8 cellular contexts compared by ENCODE assay signal in the genomic region with DNA sequence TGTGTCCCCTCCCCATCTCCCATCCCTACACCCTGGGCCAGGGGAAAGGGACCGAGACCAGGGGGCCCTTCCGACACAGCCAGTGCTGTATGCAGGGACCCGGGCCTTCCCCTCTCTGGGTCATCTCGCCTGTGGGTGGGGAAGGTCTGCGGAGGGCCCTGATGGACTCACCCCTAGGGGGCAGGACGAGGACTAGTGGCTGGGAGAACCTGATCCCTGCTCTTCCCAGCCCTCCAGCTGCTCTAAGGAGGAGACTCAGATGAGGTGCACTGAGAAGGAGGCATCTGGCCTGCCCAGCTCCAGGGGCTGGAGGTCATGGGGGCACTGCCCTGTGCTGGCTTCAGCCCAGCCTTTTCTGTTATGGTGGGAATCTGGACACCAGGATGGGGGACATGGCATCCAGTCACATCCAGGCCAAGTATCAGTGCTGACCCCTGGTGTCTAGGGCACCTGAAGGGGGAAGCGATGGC. TPM values are rescaled to one million over a fixed set of nuclear protein-coding genes. Genes with fewer than 3 reads are reported as not detected.
DNase-seq lines count a peak whose midpoint lies in the region; ATAC-seq and TF ChIP-seq lines count a peak whose summit lies in the region.

No MANE protein-coding gene starts in this region.

- H2AFZ ChIP-seq in GM23248 = peak overlapping the region; percentile 85; the same call in 1 of the 2 replicates
- H2AFZ ChIP-seq in smooth muscle cell (ENCODE audit: low read depth) = no peak overlapping the region

- H3K9me3 ChIP-seq in GM23248 (ENCODE audit: low read depth) (no peaks in the 10 kb centered on the region), smooth muscle cell (replicated peaks; ENCODE audit: low read depth) (no peaks in the 10 kb centered on the region)

- peak; percentile 23 for TF ChIP-seq CTCF in activated CD8-positive, alpha-beta T cell treated with anti-CD3 and anti-CD28 coated beads for 36 hours (IDR thresholded peaks at IDR 0.05)
- TF ChIP-seq CTCF in smooth muscle cell (IDR thresholded peaks at IDR 0.05; ENCODE audit: borderline replicate concordance, insufficient read depth, poor library complexity, severe bottlenecking) = peak; percentile 61

- DNase-seq in GM23248 (peak; percentile 80), iPS DF 19.7 (ENCODE audit: low read depth, low spot score) (peak; percentile 35), smooth muscle cell (lab: John Stamatoyannopoulos, UW; ENCODE audit: unreplicated experiment) (no peak), pons (ENCODE audit: low spot score) (no peak), middle frontal gyrus (ENCODE audit: extremely low spot score, low spot score) (no peak)
- no peak for DNase-seq in activated CD8-positive, alpha-beta T cell treated with anti-CD3 and anti-CD28 coated beads for 36 hours
- no peak for DNase-seq in activated CD4-positive, alpha-beta memory T cell treated with anti-CD3 and anti-CD28 coated beads for 36 hours

- H3K4me1 ChIP-seq in GM23248 (ENCODE audit: insufficient read depth) (peaks cover 22% of the 10 kb centered on the region), smooth muscle cell (ENCODE audit: low read depth) (peaks cover 26% of the 10 kb centered on the region)

- H3K9me2 ChIP-seq in GM23248 (ENCODE audit: insufficient read depth) = no peaks in the 10 kb centered on the region

- in situ Hi-C loops in GM23248 (cut with MboI) = no loop called here

- H3K4me2 ChIP-seq in GM23248 (ENCODE audit: unreplicated experiment) (peak overlapping the region; percentile 91), smooth muscle cell (peak overlapping the region; percentile 91)

- H3K36me3 ChIP-seq in GM23248 (ENCODE audit: low read depth) (peaks cover 20% of the 10 kb centered on the region), smooth muscle cell (ENCODE audit: low read depth) (no peaks in the 10 kb centered on the region)

- H3K27ac Mint-ChIP-seq in activated CD8-positive, alpha-beta T cell treated with anti-CD3 and anti-CD28 coated beads for 36 hours = no peak overlapping the region
- H3K27ac Mint-ChIP-seq in activated CD4-positive, alpha-beta memory T cell treated with anti-CD3 and anti-CD28 coated beads for 36 hours = no peak overlapping the region

- H3K79me2 ChIP-seq in GM23248 (ENCODE audit: insufficient read depth) (peaks cover 49% of the 10 kb centered on the region), smooth muscle cell (ENCODE audit: low read depth) (peaks cover 55% of the 10 kb centered on the region)

- no peaks in the 10 kb centered on the region for H3K4me1 Mint-ChIP-seq in activated CD8-positive, alpha-beta T cell treated with anti-CD3 and anti-CD28 coated beads for 36 hours (ENCODE audit: low read depth)
- no peaks in the 10 kb centered on the region for H3K4me1 Mint-ChIP-seq in activated CD4-positive, alpha-beta memory T cell treated with anti-CD3 and anti-CD28 coated beads for 36 hours (ENCODE audit: low read depth)

- intact Hi-C loops in activated CD8-positive, alpha-beta T cell treated with anti-CD3 and anti-CD28 coated beads for 36 hours (cut with micrococcal nuclease) = no loop called here
- intact Hi-C loops in activated CD4-positive, alpha-beta memory T cell treated with anti-CD3 and anti-CD28 coated beads for 36 hours (cut with micrococcal nuclease) = no loop called here

- H3K27ac ChIP-seq in GM23248 = peak overlapping the region; percentile 88
- peak overlapping the region; percentile 79 for H3K27ac ChIP-seq in smooth muscle cell (ENCODE audit: low read depth)

- H3K36me3 Mint-ChIP-seq in activated CD8-positive, alpha-beta T cell treated with anti-CD3 and anti-CD28 coated beads for 36 hours (ENCODE audit: low read depth) = no peaks in the 10 kb centered on the region
- H3K36me3 Mint-ChIP-seq in activated CD4-positive, alpha-beta memory T cell treated with anti-CD3 and anti-CD28 coated beads for 36 hours = no peaks in the 10 kb centered on the region

- H3K27me3 ChIP-seq in GM23248 (replicated peaks; ENCODE audit: insufficient read depth) = no peaks in the 10 kb centered on the region
- no peaks in the 10 kb centered on the region for H3K27me3 ChIP-seq in smooth muscle cell (ENCODE audit: low read depth)

- WGBS in GM23248 (ENCODE audit: low coverage in 1 of 2, low lambda C conversion rate in 2 of 2, missing lambda C conversion rate in 2 of 2), 2 experiments = 16 to 18% methylated on average over 6 to 7 of the region's 7 CpGs
- WGBS in smooth muscle cell (ENCODE audit: low lambda C conversion rate) = 4% methylated on average over 7 of the region's 7 CpGs

- no peaks in the 10 kb centered on the region for H3K9me3 Mint-ChIP-seq in activated CD8-positive, alpha-beta T cell treated with anti-CD3 and anti-CD28 coated beads for 36 hours
- no peaks in the 10 kb centered on the region for H3K9me3 Mint-ChIP-seq in activated CD4-positive, alpha-beta memory T cell treated with anti-CD3 and anti-CD28 coated beads for 36 hours

- ATAC-seq in activated CD8-positive, alpha-beta T cell treated with anti-CD3 and anti-CD28 coated beads for 36 hours = no peak
- no peak for ATAC-seq in GM19463 (IDR thresholded peaks at IDR 0.05; ENCODE audit: unreplicated experiment)

- CTCF ChIA-PET in activated CD8-positive, alpha-beta T cell treated with anti-CD3 and anti-CD28 coated beads for 36 hours (lab: Charles Lee) = no interaction called here
- CTCF ChIA-PET in activated CD4-positive, alpha-beta memory T cell treated with anti-CD3 and anti-CD28 coated beads for 36 hours (lab: Charles Lee) = no interaction called here

- no peaks in the 10 kb centered on the region for H3K27me3 Mint-ChIP-seq in activated CD8-positive, alpha-beta T cell treated with anti-CD3 and anti-CD28 coated beads for 36 hours
- peaks cover 3% of the 10 kb centered on the region for H3K27me3 Mint-ChIP-seq in activated CD4-positive, alpha-beta memory T cell treated with anti-CD3 and anti-CD28 coated beads for 36 hours

- POLR2A ChIA-PET in activated CD8-positive, alpha-beta T cell treated with anti-CD3 and anti-CD28 coated beads for 36 hours (lab: Charles Lee) = no interaction called here
- POLR2A ChIA-PET in activated CD4-positive, alpha-beta memory T cell treated with anti-CD3 and anti-CD28 coated beads for 36 hours (lab: Charles Lee) = no interaction called here

- no peak overlapping the region for H3K4me3 Mint-ChIP-seq in activated CD8-positive, alpha-beta T cell treated with anti-CD3 and anti-CD28 coated beads for 36 hours
- no peak overlapping the region for H3K4me3 Mint-ChIP-seq in activated CD4-positive, alpha-beta memory T cell treated with anti-CD3 and anti-CD28 coated beads for 36 hours

- peaks cover 40% of the 10 kb centered on the region for H3F3A ChIP-seq in GM23248 (ENCODE audit: insufficient read depth)
- peaks cover 38% of the 10 kb centered on the region for H3F3A ChIP-seq in smooth muscle cell (ENCODE audit: low read depth)

- peaks cover 4% of the 10 kb centered on the region; the same call in 1 of the 2 replicates for H4K20me1 ChIP-seq in GM23248 (ENCODE audit: insufficient read depth)
- peaks cover 55% of the 10 kb centered on the region for H4K20me1 ChIP-seq in smooth muscle cell (ENCODE audit: low read depth)

- H3K9ac ChIP-seq in GM23248 = peak overlapping the region; percentile 95
- peak overlapping the region; percentile 89 for H3K9ac ChIP-seq in smooth muscle cell (ENCODE audit: low read depth)

- H3K4me3 ChIP-seq in GM23248 = peak overlapping the region; percentile 97
- H3K4me3 ChIP-seq in smooth muscle cell = peak overlapping the region; percentile 86

RNA-seq across cellular contexts. Expression of gene MYL9, which starts 0.7 kb away (rescaled TPM):
- total RNA-seq in GM23248 (2014; rRNA removed; shearing (Covaris generic)) = 134 and 172 TPM in 2 replicates
- polyA plus RNA-seq in GM23248 (2016; fragmentation: Nextera tagmentation; extraction: Ambion mirVana) (681 and 706 TPM in 2 replicates), smooth muscle cell (993 and 1,109 TPM in 2 replicates)
- not detected for total RNA-seq in activated CD8-positive, alpha-beta T cell treated with anti-CD3 and anti-CD28 coated beads for 36 hours
- 185 and 198 TPM in 2 replicates for total RNA-seq in smooth muscle cell
- under 1 TPM; 0.12 to 0.29 TPM for total RNA-seq in activated CD4-positive, alpha-beta memory T cell treated with anti-CD3 and anti-CD28 coated beads for 36 hours

RNA-seq across cellular contexts. Expression of gene TGIF2, which starts 31.3 kb away (rescaled TPM):
- total RNA-seq in GM23248 (2014; rRNA removed; shearing (Covaris generic)) = 4.9 and 9.3 TPM in 2 replicates
- polyA plus RNA-seq in GM23248 (2016; fragmentation: Nextera tagmentation; extraction: Ambion mirVana) (6.7 and 7.0 TPM in 2 replicates), smooth muscle cell (18.1 and 21.5 TPM in 2 replicates)
- total RNA-seq in activated CD8-positive, alpha-beta T cell treated with anti-CD3 and anti-CD28 coated beads for 36 hours = 10 to 100 TPM; 55.3 to 56.8 TPM
- total RNA-seq in smooth muscle cell = 14.5 and 20.3 TPM in 2 replicates
- 10 to 100 TPM; 39.7 to 43.0 TPM for total RNA-seq in activated CD4-positive, alpha-beta memory T cell treated with anti-CD3 and anti-CD28 coated beads for 36 hours

Comparison
In these comparisons a context has a peak if more than half of its experiments do, and no peak if none do; other contexts are left out.
1. DNase-seq: peak in GM23248 (single experiment) and iPS DF 19.7 (single experiment); none in activated CD8-positive, alpha-beta T cell treated with anti-CD3 and anti-CD28 coated beads for 36 hours (single experiment), smooth muscle cell (single experiment), pons (single experiment), activated CD4-positive, alpha-beta memory T cell treated with anti-CD3 and anti-CD28 coated beads for 36 hours (single experiment) and middle frontal gyrus (single experiment).
2. RNA of gene MYL9, which starts 0.7 kb away (total RNA-seq): 185 to 198 TPM in smooth muscle cell and 134 to 172 TPM in GM23248; 0.12 to 0.29 TPM in activated CD4-positive, alpha-beta memory T cell treated with anti-CD3 and anti-CD28 coated beads for 36 hours and not detected in activated CD8-positive, alpha-beta T cell treated with anti-CD3 and anti-CD28 coated beads for 36 hours; every median in the first group is over 100 times any median in the second.